ENCODE assay signal across 16 cellular contexts in the genomic region with DNA sequence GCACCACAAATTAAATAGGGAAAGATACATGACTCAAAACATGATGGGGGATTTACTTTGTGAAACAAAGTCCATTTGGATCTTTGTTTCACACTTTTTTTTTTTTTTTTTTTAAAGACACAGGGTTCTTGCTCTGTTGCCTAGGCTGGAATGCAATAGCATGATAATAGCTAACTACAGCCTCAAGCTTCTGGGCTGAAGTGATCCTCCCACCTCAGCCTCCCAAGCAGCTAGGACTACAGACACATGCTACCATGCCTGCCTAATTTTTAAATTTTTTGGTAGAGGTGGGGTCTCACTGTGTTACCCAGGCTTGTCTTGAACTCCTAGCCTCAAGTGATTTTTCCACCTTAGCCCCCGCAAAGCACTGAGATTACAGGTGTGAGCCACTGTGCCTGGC.
DNase-seq lines count a peak whose midpoint lies in the region; ATAC-seq, FAIRE-seq and TF ChIP-seq lines count a peak whose summit lies in the region.
"Had no signal": no experiment of that assay in that cellular context is flagged by ENCODE, and none has a peak within 500 bp of the region (broad histone marks: within the 10 kb centered on the region; RNA-seq: fewer than 3 reads in every experiment).

No MANE protein-coding gene starts in this region.

- no TSS peak for BruUV-seq in IMR-90 (replicated peaks; lab: Mats Ljungman, UMichigan)

- H2BK5ac ChIP-seq in IMR-90 (ENCODE audit: low read depth, low read length, poor library complexity, severe bottlenecking), result peak overlapping the region; percentile 96

- H3K4me2 ChIP-seq in IMR-90 (ENCODE audit: low read depth, low read length) (peak overlapping the region; percentile 62), astrocyte (ENCODE audit: low read length) (peak overlapping the region; percentile 83)

- peaks cover 98% of the 10 kb centered on the region for H3K79me2 ChIP-seq in astrocyte (ENCODE audit: insufficient read depth, low read length)

- H2BK120ac ChIP-seq in IMR-90 (ENCODE audit: low read depth, low read length), result no peak overlapping the region

- peak overlapping the region; percentile 21; the same call in 1 of the 2 replicates for H3K23ac ChIP-seq in IMR-90 (ENCODE audit: low read depth, low read length)

- TF ChIP-seq RAD21 in IMR-90 (IDR thresholded peaks at IDR 0.05; ENCODE audit: low read length), result no peak

- no peak for TF ChIP-seq CTCF in IMR-90 (conservative IDR thresholded peaks at IDR 0.05; ENCODE audit: low read depth, low read length)
- TF ChIP-seq CTCF in astrocyte (IDR thresholded peaks at IDR 0.05; ENCODE audit: insufficient read depth, low read depth, low read length), result no peak
- no peak for TF ChIP-seq CTCF in osteocyte (IDR thresholded peaks at IDR 0.05)

- dilution Hi-C loops in IMR-90 (cut with HindIII; ENCODE audit: low sequenced_read_pairs, unreplicated experiment), result no loop called here

- peak overlapping the region; percentile 25 for H3K27ac Mint-ChIP-seq in activated CD4-positive, alpha-beta T cell treated with anti-CD3 and anti-CD28 coated beads, Interleukin-2, amount 10 ng/mL, durations not matched to agents 7 days and 5 days
- H3K27ac Mint-ChIP-seq in astrocyte (ENCODE audit: unreplicated experiment) (peak overlapping the region; percentile 100), osteocyte (ENCODE audit: unreplicated experiment) (peak overlapping the region; percentile 98)

- no CpG with 5 or more reads among the region's 1 CpG for WGBS in IMR-90 (ENCODE audit: extremely low coverage in 2 of 2, insufficient read length in 1 of 2), 2 experiments

- H3K36me3 Mint-ChIP-seq in activated CD4-positive, alpha-beta T cell treated with anti-CD3 and anti-CD28 coated beads, Interleukin-2, amount 10 ng/mL, durations not matched to agents 7 days and 5 days (ENCODE audit: low read depth), result peaks cover 62% of the 10 kb centered on the region
- H3K36me3 Mint-ChIP-seq in astrocyte (ENCODE audit: low read depth, unreplicated experiment) (peaks cover 25% of the 10 kb centered on the region), osteocyte (ENCODE audit: unreplicated experiment) (peaks cover 4% of the 10 kb centered on the region)

- H2AFZ ChIP-seq in IMR-90 (replicated peaks; ENCODE audit: low read length, poor library complexity) (no peak overlapping the region), astrocyte (ENCODE audit: low read depth, low read length) (no peak overlapping the region)

- H3K14ac ChIP-seq in IMR-90 (replicated peaks; ENCODE audit: low read depth, low read length), result no peak overlapping the region; the same call in 1 of the 2 replicates

- H3K9me1 ChIP-seq in IMR-90 (ENCODE audit: insufficient read depth, low read length), result peaks cover 15% of the 10 kb centered on the region

- no peak overlapping the region for H3K4me3 Mint-ChIP-seq in activated CD4-positive, alpha-beta T cell treated with anti-CD3 and anti-CD28 coated beads, Interleukin-2, amount 10 ng/mL, durations not matched to agents 7 days and 5 days
- H3K4me3 Mint-ChIP-seq in astrocyte (ENCODE audit: unreplicated experiment) (no peak overlapping the region), osteocyte (ENCODE audit: unreplicated experiment) (no peak overlapping the region)
- H3K4me3 Mint-ChIP-seq: immature natural killer cell had no signal

- no peak overlapping the region for H2AK5ac ChIP-seq in IMR-90 (ENCODE audit: low read depth, low read length)

- no peak overlapping the region for H2AK9ac ChIP-seq in IMR-90 (replicated peaks; ENCODE audit: low read depth, low read length, poor library complexity)

- H3K27ac ChIP-seq in IMR-90 (ENCODE audit: insufficient read depth, low read length), result peak overlapping the region; percentile 58; the same call in 1 of the 2 replicates
- peak overlapping the region; percentile 99 for H3K27ac ChIP-seq in astrocyte (ENCODE audit: low read depth, low read length)

- POLR2A ChIA-PET in activated CD4-positive, alpha-beta T cell treated with anti-CD3 and anti-CD28 coated beads, Interleukin-2, amount 10 ng/mL, durations not matched to agents 7 days and 5 days (lab: Charles Lee), result no interaction called here
- POLR2A ChIA-PET in IMR-90 (lab: Charles Lee; ENCODE audit: unreplicated experiment), result interaction anchor here (0.6 to 0.7 kb wide), 2 partner anchors 16 to 90 kb away, joined by 3 to 10 read pairs; no protein-coding TSS in a partner anchor

- peaks cover 0 to 10% of the 10 kb centered on the region in 2 experiments; a peak in 2 of 4 replicates for H3K79me1 ChIP-seq in IMR-90 (ENCODE audit: low read depth in 1 of 2, low read length in 2 of 2)

- no peak overlapping the region; the same call in 1 of the 2 replicates for H3K4me3 ChIP-seq in IMR-90 (ENCODE audit: insufficient read depth, low read depth, low read length)
- H3K4me3 ChIP-seq in astrocyte (ENCODE audit: insufficient read depth, low read depth, low read length), result peak overlapping the region; percentile 7
- H3K4me3 ChIP-seq: thoracic aorta had no signal

- in situ Hi-C loops in IMR-90 (cut with MboI; ENCODE audit: low sequenced_read_pairs), result no loop called here

- peak overlapping the region; percentile 46; the same call in 1 of the 2 replicates for H3K9ac ChIP-seq in IMR-90 (ENCODE audit: low read depth, low read length)
- H3K9ac ChIP-seq in astrocyte (ENCODE audit: low read length), result peak overlapping the region; percentile 80

- H4K20me1 ChIP-seq in IMR-90 (ENCODE audit: insufficient read depth, low read length) (peaks cover 84% of the 10 kb centered on the region), astrocyte (ENCODE audit: insufficient read depth, low read length) (peaks cover 46% of the 10 kb centered on the region)

- no peak overlapping the region for H2BK15ac ChIP-seq in IMR-90 (ENCODE audit: low read depth, low read length)

- no peak for FAIRE-seq in astrocyte (lab: Jason Lieb, UNC)

- peak overlapping the region; percentile 37 for H3K4ac ChIP-seq in IMR-90 (ENCODE audit: low read depth, low read length)

- H4K5ac ChIP-seq in IMR-90 (ENCODE audit: low read depth, low read length), result no peak overlapping the region

- DNase-seq in activated CD4-positive, alpha-beta T cell treated with anti-CD3 and anti-CD28 coated beads, Interleukin-2, amount 10 ng/mL, durations not matched to agents 7 days and 5 days, result no peak
- no peak for DNase-seq in activated CD4-positive, alpha-beta T cell treated with anti-CD3 and anti-CD28 coated beads, Interleukin-2, amount 50 U/mL, for 1 hour
- DNase-seq in IMR-90, result peak; percentile 15
- no peak for DNase-seq in astrocyte (ENCODE audit: low read depth)
- no peak for DNase-seq in osteocyte (ENCODE audit: extremely low spot score, unreplicated experiment)
- DNase-seq in OCI-M2 (lab: John Stamatoyannopoulos, UW; ENCODE audit: unreplicated experiment), result no peak
- DNase-seq: GOT3, immature natural killer cell, midbrain, NCI-H187 treated with DMSO at 0.1 percent for 48 hours, NCI-H748 treated with DMSO at 0.1 percent for 48 hours, occipital lobe had no signal

- peaks cover 49% of the 10 kb centered on the region for H3K36me3 ChIP-seq in IMR-90 (ENCODE audit: control insufficient read depth, insufficient read depth, low read length)
- peaks cover 21% of the 10 kb centered on the region for H3K36me3 ChIP-seq in astrocyte (ENCODE audit: insufficient read depth, low read length)
- H3K36me3 ChIP-seq: thoracic aorta had no signal

- H3K27me3 Mint-ChIP-seq in activated CD4-positive, alpha-beta T cell treated with anti-CD3 and anti-CD28 coated beads, Interleukin-2, amount 10 ng/mL, durations not matched to agents 7 days and 5 days, result no peaks in the 10 kb centered on the region
- H3K27me3 Mint-ChIP-seq in astrocyte (ENCODE audit: low read depth, unreplicated experiment) (no peaks in the 10 kb centered on the region), osteocyte (ENCODE audit: unreplicated experiment) (no peaks in the 10 kb centered on the region)

- intact Hi-C loops in IMR-90 (cut with micrococcal nuclease), result no loop called here

- H3K9me3 Mint-ChIP-seq in activated CD4-positive, alpha-beta T cell treated with anti-CD3 and anti-CD28 coated beads, Interleukin-2, amount 10 ng/mL, durations not matched to agents 7 days and 5 days, result no peaks in the 10 kb centered on the region
- H3K9me3 Mint-ChIP-seq in astrocyte (ENCODE audit: unreplicated experiment) (no peaks in the 10 kb centered on the region), osteocyte (ENCODE audit: unreplicated experiment) (no peaks in the 10 kb centered on the region)
- H3K9me3 Mint-ChIP-seq: immature natural killer cell had no signal

- H3K18ac ChIP-seq in IMR-90 (ENCODE audit: low read depth, low read length), result peak overlapping the region; percentile 18; the same call in 1 of the 2 replicates

- no peak overlapping the region for H3K56ac ChIP-seq in IMR-90 (ENCODE audit: extremely low read depth, insufficient read depth, low read length)

- H3K9me3 ChIP-seq in IMR-90 (ENCODE audit: control insufficient read depth, insufficient read depth, low read length) (no peaks in the 10 kb centered on the region), astrocyte (ENCODE audit: insufficient read depth, low read depth, low read length) (no peaks in the 10 kb centered on the region)
- H3K9me3 ChIP-seq: thoracic aorta had no signal

- ATAC-seq in IMR-90 (ENCODE audit: low read depth), result no peak
- ATAC-seq in HG03460 (IDR thresholded peaks at IDR 0.05; ENCODE audit: unreplicated experiment), result no peak
- no peak for ATAC-seq in HG03196 (IDR thresholded peaks at IDR 0.05; ENCODE audit: unreplicated experiment)
- ATAC-seq: Right ventricle myocardium inferior had no signal

- no peak; the same call in 1 of the 2 replicates for TF ChIP-seq POLR2A in IMR-90 (IDR thresholded peaks at IDR 0.05; ENCODE audit: low read depth, low read length)

- no peak overlapping the region for H4K8ac ChIP-seq in IMR-90 (ENCODE audit: low read depth in 2 of 2, low read length in 2 of 2)

- H4K91ac ChIP-seq in IMR-90 (ENCODE audit: insufficient read depth, low read depth, low read length), result no peak overlapping the region

- H2BK20ac ChIP-seq in IMR-90 (ENCODE audit: low read depth, low read length), result no peak overlapping the region

- peaks cover 82% of the 10 kb centered on the region for H3K4me1 Mint-ChIP-seq in activated CD4-positive, alpha-beta T cell treated with anti-CD3 and anti-CD28 coated beads, Interleukin-2, amount 10 ng/mL, durations not matched to agents 7 days and 5 days
- H3K4me1 Mint-ChIP-seq in astrocyte (ENCODE audit: low read depth, unreplicated experiment), result peaks cover 78% of the 10 kb centered on the region
- H3K4me1 Mint-ChIP-seq in osteocyte (ENCODE audit: unreplicated experiment), result peaks cover 89% of the 10 kb centered on the region

- H3K4me1 ChIP-seq in IMR-90 (ENCODE audit: control insufficient read depth, insufficient read depth, low read length) (peaks cover 35% of the 10 kb centered on the region), astrocyte (ENCODE audit: insufficient read depth, low read length) (peaks cover 67% of the 10 kb centered on the region)

- H3K27me3 ChIP-seq in IMR-90 (ENCODE audit: control insufficient read depth, insufficient read depth, low read length) (no peaks in the 10 kb centered on the region), astrocyte (ENCODE audit: insufficient read depth, low read length) (no peaks in the 10 kb centered on the region)

- CTCF ChIA-PET in activated CD4-positive, alpha-beta T cell treated with anti-CD3 and anti-CD28 coated beads, Interleukin-2, amount 10 ng/mL, durations not matched to agents 7 days and 5 days (lab: Charles Lee), result no interaction called here
- CTCF ChIA-PET in IMR-90 (lab: Yijun Ruan, JAX), result no interaction called here

TF ChIP-seq in IMR-90, 13 proteins besides CTCF, POLR2A, EP300 and RAD21 (continues in another document):
- no peak for TF ChIP-seq MAZ (IDR thresholded peaks at IDR 0.05; ENCODE audit: borderline replicate concordance, low read depth, low read length)

Comparison
In these comparisons a context has a peak if more than half of its experiments do, and no peak if none do; other contexts are left out.
1. H3K27ac Mint-ChIP-seq: peak in every context shown above with its lines; median percentile 100 in astrocyte; 98 in osteocyte; 25 in activated CD4-positive, alpha-beta T cell treated with anti-CD3 and anti-CD28 coated beads, Interleukin-2, amount 10 ng/mL, durations not matched to agents 7 days and 5 days.